In genomic region chr10:11046766-11047165, GRCh38 we compare ENCODE assay signal across 1 cellular context.
TF ChIP-seq lines count a peak whose summit lies in the region.

No MANE protein-coding gene starts in this region.

TF ChIP-seq in WTC11, 78 proteins besides CTCF, POLR2A, EP300 and RAD21 (continued from another document):
- no peak for TF ChIP-seq PRDM15 (CRISPR knock-in tag; IDR thresholded peaks at IDR 0.05)
- TF ChIP-seq ZNF219 (CRISPR knock-in tag; IDR thresholded peaks at IDR 0.05; ENCODE audit: borderline replicate concordance): no peak
- no peak for TF ChIP-seq ZNF281 (CRISPR knock-in tag; IDR thresholded peaks at IDR 0.05)
- TF ChIP-seq ELF4 (CRISPR knock-in tag; IDR thresholded peaks at IDR 0.05; ENCODE audit: low read depth): no peak
- no peak for TF ChIP-seq JAZF1 (CRISPR knock-in tag; IDR thresholded peaks at IDR 0.05)
